ENCODE assay signal across 14 cellular contexts in the genomic region with DNA sequence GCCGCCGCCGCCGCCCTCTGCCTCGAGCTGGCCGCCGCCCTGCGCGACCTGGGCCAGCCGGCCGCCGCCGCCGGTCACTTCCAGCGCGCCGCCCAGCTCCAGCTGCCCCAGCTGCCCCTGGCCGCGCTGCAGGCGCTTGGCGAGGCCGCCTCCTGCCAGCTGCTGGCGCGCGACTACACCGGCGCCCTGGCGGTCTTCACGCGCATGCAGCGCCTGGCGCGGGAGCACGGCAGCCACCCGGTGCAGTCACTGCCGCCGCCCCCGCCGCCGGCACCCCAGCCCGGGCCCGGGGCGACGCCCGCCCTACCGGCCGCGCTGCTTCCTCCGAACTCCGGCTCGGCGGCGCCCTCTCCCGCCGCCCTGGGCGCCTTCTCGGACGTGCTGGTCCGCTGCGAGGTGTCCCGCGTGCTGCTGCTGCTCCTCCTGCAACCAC. TPM values are rescaled to one million over a fixed set of nuclear protein-coding genes. Genes with fewer than 3 reads are reported as not detected.
DNase-seq lines count a peak whose midpoint lies in the region; ATAC-seq and TF ChIP-seq lines count a peak whose summit lies in the region.
"Not testable (repeated sequence)": the region's sequence is repeated elsewhere in the genome, so short reads cannot be mapped to it uniquely, and the experiment has no call there.
"Had no signal": no experiment of that assay in that cellular context is flagged by ENCODE, and none has a peak within 500 bp of the region (broad histone marks: within the 10 kb centered on the region; RNA-seq: fewer than 3 reads in every experiment).

No MANE protein-coding gene starts in this region.

- not testable (repeated sequence) for H3K27me3 Mint-ChIP-seq in activated B cell treated with CpG ODN at 0.5 μM for 24 hours

- POLR2A ChIA-PET in activated B cell treated with CpG ODN at 0.5 μM for 24 hours (lab: Charles Lee), result not testable (repeated sequence)

- CTCF ChIA-PET in activated B cell treated with CpG ODN at 0.5 μM for 24 hours (lab: Charles Lee), result not testable (repeated sequence)

- H3K4me3 ChIP-seq in heart left ventricle, psoas muscle: not testable (repeated sequence)

- H3K36me3 Mint-ChIP-seq in activated B cell treated with CpG ODN at 0.5 μM for 24 hours (ENCODE audit: low read depth), result not testable (repeated sequence)

- not testable (repeated sequence) for H3K27ac ChIP-seq in heart left ventricle, psoas muscle

- not testable (repeated sequence) for H3K4me3 Mint-ChIP-seq in activated B cell treated with CpG ODN at 0.5 μM for 24 hours

- not testable (repeated sequence) for TF ChIP-seq CTCF in activated B cell treated with CpG ODN at 0.5 μM for 24 hours (IDR thresholded peaks at IDR 0.05); heart left ventricle (IDR thresholded peaks at IDR 0.05); psoas muscle (IDR thresholded peaks at IDR 0.05)

- ATAC-seq in GM18502 (IDR thresholded peaks at IDR 0.05; ENCODE audit: poor library complexity, unreplicated experiment) (peak; percentile 53), GM19395 (IDR thresholded peaks at IDR 0.05; ENCODE audit: unreplicated experiment) (peak; percentile 55), GM21723 (IDR thresholded peaks at IDR 0.05; ENCODE audit: unreplicated experiment) (peak; percentile 61), HG02943 (IDR thresholded peaks at IDR 0.05; ENCODE audit: low read depth, unreplicated experiment) (peak; percentile 36), HG03378 (IDR thresholded peaks at IDR 0.05; ENCODE audit: unreplicated experiment) (peak; percentile 30), activated B cell treated with CpG ODN at 0.5 μM for 24 hours (ENCODE audit: low read depth) (peak; percentile 26), heart left ventricle (peak; percentile 32 to 72 (median 65)), psoas muscle (peak; percentile 71 to 81 (median 76))

- intact Hi-C loops in activated B cell treated with CpG ODN at 0.5 μM for 24 hours (cut with micrococcal nuclease); heart left ventricle (cut with DNase I); psoas muscle (cut with DNase I): not testable (repeated sequence)

- not testable (repeated sequence) for H3K9me3 Mint-ChIP-seq in activated B cell treated with CpG ODN at 0.5 μM for 24 hours

- DNase-seq in activated B cell treated with CpG ODN at 0.5 μM for 24 hours, heart left ventricle, psoas muscle: not testable (repeated sequence)

- H3K27me3 ChIP-seq in heart left ventricle; psoas muscle (ENCODE audit: insufficient read depth in 3 of 3, low read length in 2 of 3): not testable (repeated sequence)

- not testable (repeated sequence) for H3K4me1 ChIP-seq in heart left ventricle, psoas muscle

- not testable (repeated sequence) for H3K4me1 Mint-ChIP-seq in activated B cell treated with CpG ODN at 0.5 μM for 24 hours

- not testable (repeated sequence) for H3K27ac Mint-ChIP-seq in activated B cell treated with CpG ODN at 0.5 μM for 24 hours

- not testable (repeated sequence) for H3K36me3 ChIP-seq in heart left ventricle; psoas muscle (ENCODE audit: insufficient read depth in 1 of 2, low read depth in 1 of 2)

- not testable (repeated sequence) for H3K9me3 ChIP-seq in heart left ventricle, psoas muscle

- WGBS in heart left ventricle, 4 donors, result no CpG with 5 or more reads among the region's 62 CpGs
- no CpG with 5 or more reads among the region's 62 CpGs for WGBS in psoas muscle, 3 donors

- TF ChIP-seq POLR2A in heart left ventricle (IDR thresholded peaks at IDR 0.05), result not testable (repeated sequence)

RNA-seq across cellular contexts. Expression of a gene that starts 0.7 kb away (rescaled TPM):
- 26.1 and 30.9 TPM in 2 replicates for total RNA-seq in activated B cell treated with CpG ODN at 0.5 μM for 24 hours
- 10 to 100 TPM; 16.8 to 34.5 (median 21.5) TPM for total RNA-seq in heart left ventricle
- 10 to 100 TPM; 10.2 to 35.7 TPM for polyA plus RNA-seq in heart left ventricle
- total RNA-seq in psoas muscle, result 10 to 100 TPM; 16.6 to 28.3 (median 24.8) TPM
- 10 to 100 TPM; 14.1 to 16.2 (median 14.2) TPM for polyA plus RNA-seq in psoas muscle

RNA-seq across cellular contexts. Expression of a gene that starts 52.3 kb away (rescaled TPM):
- not detected in 2 replicates for total RNA-seq in activated B cell treated with CpG ODN at 0.5 μM for 24 hours
- total RNA-seq in heart left ventricle, result under 1 TPM in 2 of 9 donors, not detected in 7; 0.29 to 0.32 TPM
- polyA plus RNA-seq in heart left ventricle, result not detected
- total RNA-seq in psoas muscle, result not detected
- polyA plus RNA-seq in psoas muscle, result not detected
- total RNA-seq: epithelial cell of proximal tubule, H1, HT-29, mesothelial cell of epicardium, occipital lobe had no signal
- polyA plus RNA-seq: AG04450, H1 had no signal
